Comparison of ENCODE assay signal across 28 cellular contexts in genomic region chr10:289581-289980, GRCh38.
"Had no signal": no experiment of that assay in that cellular context is flagged by ENCODE, and none has a peak within 500 bp of the region (broad histone marks: within the 10 kb centered on the region; RNA-seq: fewer than 3 reads in every experiment).

No MANE protein-coding gene starts in this region.

- H3K27me3 ChIP-seq: brain microvascular endothelial cell, gastroesophageal sphincter, hepatocyte, right lobe of liver, stomach, tibial nerve had no signal

- H3K4me3 ChIP-seq: gastroesophageal sphincter, hepatocyte, right lobe of liver, stomach, tibial nerve had no signal

- ATAC-seq: effector memory CD8-positive, alpha-beta T cell; gastroesophageal sphincter; naive thymus-derived CD8-positive, alpha-beta T cell; stimulated activated naive B cell treated with anti-CD40 and anti-IgM and Interleukin-4, amounts not matched to agents 10 μg/mL and 1 μg/mL and 100 μg/mL, for 72 hours; T-helper 17 cell had no signal

- H3K4me1 ChIP-seq: parathyroid adenoma, right lobe of liver had no signal

- H3K27ac ChIP-seq: brain microvascular endothelial cell, gastroesophageal sphincter, hepatocyte, parathyroid adenoma, right lobe of liver, stomach, tibial nerve had no signal

- H3K9me3 ChIP-seq: gastroesophageal sphincter, right lobe of liver, stomach, tibial nerve had no signal

- H2AFZ ChIP-seq: hepatocyte, parathyroid adenoma had no signal

- H3K79me2 ChIP-seq: hepatocyte had no signal

- H3K4me2 ChIP-seq: hepatocyte had no signal

- H3K9ac ChIP-seq: parathyroid adenoma had no signal

- DNase-seq: activated CD4-positive, alpha-beta memory T cell treated with anti-CD3 and anti-CD28 coated beads, Interleukin-2, amount 10 ng/mL, durations not matched to agents 7 days and 5 days; activated CD4-positive, alpha-beta T cell treated with anti-CD3 and anti-CD28 coated beads, Interleukin-2, amount 10 ng/mL, durations not matched to agents 7 days and 5 days; activated CD4-positive, CD25-positive, alpha-beta regulatory T cell treated with anti-CD3 and anti-CD28 coated beads, Interleukin-2, amount 50 U/mL, for 72 hours; activated CD8-positive, alpha-beta memory T cell treated with anti-CD3 and anti-CD28 coated beads, Interleukin-2, amount 50 U/mL, for 48 hours; activated gamma-delta T cell; activated naive CD4-positive, alpha-beta T cell treated with anti-CD3 and anti-CD28 coated beads, Interleukin-2, amount 10 ng/mL, durations not matched to agents 7 days and 5 days; activated naive CD8-positive, alpha-beta T cell treated with anti-CD3 and anti-CD28 coated beads, Interleukin-2, amount 10 ng/mL, durations not matched to agents 7 days and 5 days; activated T-cell treated with anti-CD3 and anti-CD28 coated beads, Interleukin-2, amount 50 U/mL, for 24 hours; amniotic stem cell; brain microvascular endothelial cell; caudate nucleus; cortex of kidney; effector memory CD8-positive, alpha-beta T cell; erythroblast; islet precursor cell; naive thymus-derived CD8-positive, alpha-beta T cell; occipital lobe; right lobe of liver; small intestine; stimulated activated CD4-positive, alpha-beta T cell treated with anti-CD3 and anti-CD28 coated beads, Interleukin-2, amount 100 ng/mL, for 24 hours; stimulated activated naive B cell treated with anti-CD40 and anti-IgM and Interleukin-4, amounts not matched to agents 10 μg/mL and 1 μg/mL and 100 μg/mL, for 72 hours; stomach; T-helper 17 cell; T1000 had no signal

- H3K36me3 ChIP-seq: brain microvascular endothelial cell had no signal
